Comparison of ENCODE assay signal across 30 cellular contexts in the genomic region with DNA sequence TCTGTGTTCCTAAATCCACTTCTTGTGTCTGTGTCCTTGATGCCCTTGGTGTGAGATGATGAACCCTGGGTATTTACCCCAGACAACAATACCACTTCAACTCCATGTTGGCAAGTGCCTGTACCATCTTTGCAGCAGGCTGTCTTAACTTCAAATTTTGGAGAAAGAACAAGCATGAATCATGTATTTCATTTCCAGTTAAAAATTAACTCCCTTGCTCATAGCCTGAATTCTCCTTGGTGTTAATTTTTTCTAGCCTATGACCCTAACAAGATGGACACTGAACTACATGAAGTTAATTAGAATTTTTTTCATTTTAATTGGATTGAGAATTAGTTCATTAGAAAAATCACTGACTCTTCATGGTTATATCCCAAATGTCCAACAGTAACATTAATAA.
"Had no signal": no experiment of that assay in that cellular context is flagged by ENCODE, and none has a peak within 500 bp of the region (broad histone marks: within the 10 kb centered on the region; RNA-seq: fewer than 3 reads in every experiment).

No MANE protein-coding gene starts in this region.

- H3K27ac ChIP-seq: dorsolateral prefrontal cortex, gastrocnemius medialis, heart left ventricle, hepatocyte, parathyroid adenoma, right atrium auricular region, stomach, thyroid gland, vagina had no signal

- H3K36me3 Mint-ChIP-seq: mesothelial cell of epicardium; naive B cell; natural killer cell treated with Interleukin-12 subunit alpha and Interleukin-12 subunit beta and Interleukin-15 and Interleukin-18, amount 100 ng/mL, for 72 hours; stimulated activated effector memory CD8-positive, alpha-beta T cell treated with anti-CD3 and anti-CD28 coated beads, Interleukin-12 subunit alpha, Interleukin-12 subunit beta, amount 100 ng/mL, for 72 hours had no signal

- H3K9ac ChIP-seq: parathyroid adenoma had no signal

- H3K4me1 Mint-ChIP-seq: mesothelial cell of epicardium; naive B cell; stimulated activated effector memory CD8-positive, alpha-beta T cell treated with anti-CD3 and anti-CD28 coated beads, Interleukin-12 subunit alpha, Interleukin-12 subunit beta, amount 100 ng/mL, for 72 hours had no signal

- ATAC-seq: esophagus mucosa; gastrocnemius medialis; heart left ventricle; left lobe of liver; mucosa of descending colon; natural killer cell treated with Interleukin-12 subunit alpha and Interleukin-12 subunit beta and Interleukin-15 and Interleukin-18, amount 100 ng/mL, for 72 hours; sciatic nerve; stimulated activated effector memory CD8-positive, alpha-beta T cell treated with anti-CD3 and anti-CD28 coated beads, Interleukin-12 subunit alpha, Interleukin-12 subunit beta, amount 100 ng/mL, for 72 hours had no signal

- H3K4me1 ChIP-seq: gastrocnemius medialis, heart left ventricle, parathyroid adenoma, right atrium auricular region, thyroid gland, vagina had no signal

- H3K27ac Mint-ChIP-seq: mesothelial cell of epicardium; naive B cell; natural killer cell treated with Interleukin-12 subunit alpha and Interleukin-12 subunit beta and Interleukin-15 and Interleukin-18, amount 100 ng/mL, for 72 hours; progenitor cell of endocrine pancreas; stimulated activated effector memory CD8-positive, alpha-beta T cell treated with anti-CD3 and anti-CD28 coated beads, Interleukin-12 subunit alpha, Interleukin-12 subunit beta, amount 100 ng/mL, for 72 hours had no signal

- H3K27me3 Mint-ChIP-seq: naive B cell; natural killer cell treated with Interleukin-12 subunit alpha and Interleukin-12 subunit beta and Interleukin-15 and Interleukin-18, amount 100 ng/mL, for 72 hours; progenitor cell of endocrine pancreas had no signal

- H3K4me3 Mint-ChIP-seq: mesothelial cell of epicardium; naive B cell; natural killer cell treated with Interleukin-12 subunit alpha and Interleukin-12 subunit beta and Interleukin-15 and Interleukin-18, amount 100 ng/mL, for 72 hours; neural crest cell; stimulated activated effector memory CD8-positive, alpha-beta T cell treated with anti-CD3 and anti-CD28 coated beads, Interleukin-12 subunit alpha, Interleukin-12 subunit beta, amount 100 ng/mL, for 72 hours had no signal

- H3K36me3 ChIP-seq: gastrocnemius medialis, heart left ventricle, right atrium auricular region, stomach, thyroid gland, vagina had no signal

- H3K4me2 ChIP-seq: hepatocyte, smooth muscle cell had no signal

- H3K9me3 ChIP-seq: gastrocnemius medialis, heart left ventricle, mucosa of descending colon, right atrium auricular region, stomach, thyroid gland, vagina had no signal

- H3K27me3 ChIP-seq: gastrocnemius medialis, heart left ventricle, hepatocyte, right atrium auricular region, stomach, thyroid gland, vagina had no signal

- H2AFZ ChIP-seq: hepatocyte, parathyroid adenoma had no signal

- FAIRE-seq: colon, islet of Langerhans had no signal

- DNase-seq: dorsolateral prefrontal cortex; effector CD4-positive, alpha-beta T cell; foreskin fibroblast; gastrocnemius medialis; heart left ventricle; mesenchymal stem cell; mucosa of descending colon; naive B cell; stimulated activated CD4-positive, alpha-beta T cell treated with anti-CD3 and anti-CD28 coated beads, Interleukin-12 subunit alpha, Interleukin-12 subunit beta, amount 100 ng/mL, for 4 hours; stimulated activated CD4-positive, alpha-beta T cell treated with anti-CD3 and anti-CD28 coated beads, Interleukin-1b, Interleukin-23, amount 100 ng/mL, for 48 hours; stimulated activated CD4-positive, alpha-beta T cell treated with anti-CD3 and anti-CD28 coated beads, Interleukin-4, amount 100 ng/mL, for 24 hours; stimulated activated naive CD4-positive, alpha-beta T cell treated with Interleukin-2 at 50 U/mL for 16 hours; stomach; thyroid gland; trophoblast cell had no signal

- H3K79me2 ChIP-seq: hepatocyte, parathyroid adenoma had no signal

- H3K4me3 ChIP-seq: dorsolateral prefrontal cortex, gastrocnemius medialis, heart left ventricle, hepatocyte, mucosa of descending colon, right atrium auricular region, smooth muscle cell, stomach, thyroid gland, vagina had no signal
